Comparison of ENCODE assay signal across 20 cellular contexts in the genomic region with DNA sequence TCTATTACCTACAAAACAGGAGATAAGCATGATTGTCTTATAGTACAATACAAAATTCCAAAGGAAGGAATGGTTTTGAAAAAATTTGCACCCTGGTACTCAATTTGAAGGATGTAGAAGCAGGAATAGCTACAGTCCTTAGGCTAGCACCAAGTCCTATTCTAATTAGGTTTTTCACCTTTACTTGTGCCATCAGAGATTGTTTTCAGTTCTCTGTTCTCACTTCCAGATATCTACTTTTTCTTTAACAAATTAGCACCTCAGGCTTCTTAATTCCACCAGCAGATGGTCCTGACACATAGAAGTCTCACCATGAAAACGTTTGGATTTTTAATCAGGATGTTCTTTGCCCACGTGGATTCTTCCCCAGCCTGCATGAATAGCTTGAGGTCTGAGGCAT. TPM values are rescaled to one million over a fixed set of nuclear protein-coding genes. Genes with fewer than 3 reads are reported as not detected.
DNase-seq lines count a peak whose midpoint lies in the region; ATAC-seq and TF ChIP-seq lines count a peak whose summit lies in the region.
"Had no signal": no experiment of that assay in that cellular context is flagged by ENCODE, and none has a peak within 500 bp of the region (broad histone marks: within the 10 kb centered on the region; RNA-seq: fewer than 3 reads in every experiment).

No MANE protein-coding gene starts in this region.

- DNase-seq in superior temporal gyrus (ENCODE audit: extremely low spot score) (no peak), ascending aorta (ENCODE audit: low spot score in 2 of 2) (no peak), RKO (ENCODE audit: low spot score) (no peak)
- no peak for DNase-seq in stimulated activated CD4-positive, alpha-beta T cell treated with anti-CD3 and anti-CD28 coated beads, Interleukin-1b, Interleukin-23, amount 100 ng/mL, for 48 hours
- DNase-seq: activated CD4-positive, alpha-beta T cell treated with anti-CD3 and anti-CD28 coated beads, Interleukin-2, amount 50 U/mL, for 1 hour; cortex of kidney; DMS 273 treated with DMSO at 0.1 percent for 48 hours; KG1; left ventricle myocardium inferior; NCI-H1092 treated with DMSO at 0.1 percent for 48 hours; NCI-H748 treated with DMSO at 0.1 percent for 48 hours; ovary; Peyer's patch; tibial artery had no signal

- H3K27me3 ChIP-seq in ascending aorta, result no peaks in the 10 kb centered on the region
- H3K27me3 ChIP-seq: BLaER1, ovary, Peyer's patch, tibial artery had no signal

- ATAC-seq in GM19035 (IDR thresholded peaks at IDR 0.05; ENCODE audit: unreplicated experiment) (peak; percentile 60), GM21737 (IDR thresholded peaks at IDR 0.05; ENCODE audit: unreplicated experiment) (peak; percentile 69), HG03039 (IDR thresholded peaks at IDR 0.05; ENCODE audit: unreplicated experiment) (peak; percentile 63)

- no peak for TF ChIP-seq CTCF in ascending aorta (IDR thresholded peaks at IDR 0.05)

- no peaks in the 10 kb centered on the region for H3K4me1 ChIP-seq in ascending aorta
- H3K4me1 ChIP-seq: BLaER1, left ventricle myocardium inferior, Peyer's patch, tibial artery had no signal

- H3K4me3 ChIP-seq in ascending aorta, result no peak overlapping the region
- H3K4me3 ChIP-seq: BLaER1, left ventricle myocardium inferior, ovary, Peyer's patch, skin epidermis, tibial artery had no signal

- H3K9me3 ChIP-seq in ascending aorta, result no peaks in the 10 kb centered on the region
- H3K9me3 ChIP-seq: BLaER1, left ventricle myocardium inferior, ovary, Peyer's patch, tibial artery had no signal

- no peak overlapping the region for H3K27ac ChIP-seq in ascending aorta
- H3K27ac ChIP-seq: BLaER1, epithelial cell of prostate, left ventricle myocardium inferior, ovary, Peyer's patch, skin epidermis, tibial artery had no signal

- intact Hi-C loops in ascending aorta (cut with DNase I), result no loop called here

- H3K36me3 ChIP-seq in ascending aorta, result no peaks in the 10 kb centered on the region
- H3K36me3 ChIP-seq: BLaER1, left ventricle myocardium inferior, ovary, Peyer's patch, tibial artery had no signal

RNA-seq across cellular contexts. Expression of a gene that starts 43.8 kb away (rescaled TPM):
- not detected for total RNA-seq in ascending aorta
- total RNA-seq: left ventricle myocardium inferior had no signal
